19 cellular contexts compared by ENCODE assay signal in the genomic region with DNA sequence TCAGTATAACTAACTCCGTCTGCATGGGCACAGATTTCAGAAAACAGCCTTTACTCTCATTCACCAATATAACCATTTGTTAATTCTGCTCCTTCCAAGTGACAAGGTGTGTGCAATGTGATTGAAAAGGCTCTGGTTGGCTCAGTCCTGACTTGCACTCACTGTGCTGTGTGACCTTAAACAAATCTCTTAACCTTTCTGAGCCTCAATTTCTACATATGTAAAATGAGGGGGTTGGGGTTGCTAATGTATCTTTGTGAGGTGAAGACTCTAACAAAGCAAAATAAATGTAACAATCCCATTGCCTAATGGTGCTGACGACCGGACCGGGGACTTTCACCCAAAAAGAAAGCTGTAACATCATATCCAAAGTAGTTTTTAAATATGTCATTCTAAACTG.
A peak's percentile ranks its signal among the peaks of the same experiment; 100 is the strongest.
DNase-seq lines count a peak whose midpoint lies in the region; ATAC-seq, FAIRE-seq and TF ChIP-seq lines count a peak whose summit lies in the region.
"Had no signal": no experiment of that assay in that cellular context is flagged by ENCODE, and none has a peak within 500 bp of the region (broad histone marks: within the 10 kb centered on the region; RNA-seq: fewer than 3 reads in every experiment).

No MANE protein-coding gene starts in this region.

- H3K4me1 Mint-ChIP-seq in endodermal cell, result peaks cover 21% of the 10 kb centered on the region
- H3K4me1 Mint-ChIP-seq: CD4-positive, alpha-beta memory T cell had no signal

- no peak overlapping the region for H3K4me2 ChIP-seq in HepG2 (ENCODE audit: low read depth, low read length)
- H3K4me2 ChIP-seq: BLaER1 had no signal

- DNase-seq in HepG2 (ENCODE audit: low spot score), result no peak
- DNase-seq in right lobe of liver, result no peak
- no peak for DNase-seq in SJSA1 (ENCODE audit: low read depth in 1 of 2, low spot score in 2 of 2)
- DNase-seq in endodermal cell, result no peak
- no peak for DNase-seq in NCI-H146 (lab: John Stamatoyannopoulos, UW)
- DNase-seq in activated T-cell treated with anti-CD3 and anti-CD28 coated beads, Interleukin-2, amount 50 U/mL, for 48 hours, result no peak
- no peak for DNase-seq in NOMO-1 treated with DMSO at 0.1 percent for 48 hours (lab: John Stamatoyannopoulos, UW; ENCODE audit: unreplicated experiment)
- DNase-seq: 8988T; Calu3; CD4-positive, alpha-beta memory T cell; DMS79 treated with DMSO at 0.1 percent for 48 hours; GF-D8; HFFc6 had no signal

- no peak for TF ChIP-seq CTCF in HepG2 (CRISPR knock-in tag; IDR thresholded peaks at IDR 0.05)
- no peak for TF ChIP-seq CTCF in right lobe of liver (IDR thresholded peaks at IDR 0.05)
- no peak for TF ChIP-seq CTCF in endodermal cell (conservative IDR thresholded peaks at IDR 0.05)

- 24% methylated on average over 4 of the region's 4 CpGs for WGBS in HepG2 (ENCODE audit: low lambda C conversion rate)
- 75% methylated on average over 4 of the region's 4 CpGs for WGBS in right lobe of liver (ENCODE audit: insufficient coverage, low coverage, low lambda C conversion rate, missing lambda C conversion rate)
- WGBS in endodermal cell (ENCODE audit: insufficient coverage in 1 of 2, insufficient read length in 1 of 2), 2 experiments, result no CpG with 5 or more reads among the region's 4 CpGs

- FAIRE-seq in HepG2 (lab: Jason Lieb, UNC), result no peak
- FAIRE-seq: H54, HTR-8/SVneo had no signal

- POLR2A ChIA-PET in HepG2 (lab: Yijun Ruan, JAX), result no interaction called here

- H4K20me1 ChIP-seq in HepG2 (ENCODE audit: insufficient read depth, low read length), result no peaks in the 10 kb centered on the region
- H4K20me1 ChIP-seq: BLaER1 had no signal

- CTCF ChIA-PET in HepG2 (lab: Yijun Ruan, JAX; ENCODE audit: low intra/inter-chr PET ratio, low total read pairs), result no interaction called here

- intact Hi-C loops in HepG2 (cut with micrococcal nuclease; ENCODE audit: unreplicated experiment) (no loop called here), right lobe of liver (cut with DNase I) (no loop called here)

- ATAC-seq in HepG2 (no peak), right lobe of liver (no peak), HG03095 (IDR thresholded peaks at IDR 0.05; ENCODE audit: unreplicated experiment) (no peak)
- ATAC-seq: HCT116 had no signal

- H3K36me3 Mint-ChIP-seq in endodermal cell (ENCODE audit: low read depth), result peaks cover 4% of the 10 kb centered on the region
- H3K36me3 Mint-ChIP-seq: CD14-positive monocyte; CD4-positive, alpha-beta memory T cell had no signal

- H3K9me3 ChIP-seq in HepG2 (ENCODE audit: low read length) (no peaks in the 10 kb centered on the region), right lobe of liver (no peaks in the 10 kb centered on the region), SJSA1 (replicated peaks) (no peaks in the 10 kb centered on the region), endodermal cell (ENCODE audit: control insufficient read depth, low read length) (no peaks in the 10 kb centered on the region)
- H3K9me3 ChIP-seq: BLaER1 had no signal

- H3K9ac ChIP-seq in HepG2 (ENCODE audit: insufficient read depth, low read depth, low read length) (no peak overlapping the region), endodermal cell (ENCODE audit: extremely low read depth, low read length, poor library complexity, severe bottlenecking) (no peak overlapping the region)
- H3K9ac ChIP-seq: BLaER1 had no signal

- no peaks in the 10 kb centered on the region for H3K4me1 ChIP-seq in HepG2 (ENCODE audit: insufficient read depth, low read length)
- no peaks in the 10 kb centered on the region for H3K4me1 ChIP-seq in right lobe of liver
- peaks cover 15% of the 10 kb centered on the region for H3K4me1 ChIP-seq in SJSA1 (replicated peaks)
- H3K4me1 ChIP-seq in endodermal cell (ENCODE audit: control insufficient read depth, insufficient read depth, low read length), result no peaks in the 10 kb centered on the region
- H3K4me1 ChIP-seq: BLaER1 had no signal

- H3K9me3 Mint-ChIP-seq in endodermal cell, result no peaks in the 10 kb centered on the region
- H3K9me3 Mint-ChIP-seq: CD4-positive, alpha-beta memory T cell; HFFc6 had no signal

- no peaks in the 10 kb centered on the region for H3K27me3 ChIP-seq in HepG2 (ENCODE audit: control insufficient read depth in 1 of 2, insufficient read depth in 2 of 2, low read length in 2 of 2)
- no peaks in the 10 kb centered on the region for H3K27me3 ChIP-seq in right lobe of liver
- no peaks in the 10 kb centered on the region for H3K27me3 ChIP-seq in SJSA1 (replicated peaks)
- no peaks in the 10 kb centered on the region for H3K27me3 ChIP-seq in endodermal cell (ENCODE audit: control insufficient read depth, insufficient read depth, low read length, poor library complexity, severe bottlenecking)

- peak overlapping the region; percentile 41 for H3K27ac Mint-ChIP-seq in endodermal cell
- H3K27ac Mint-ChIP-seq: CD14-positive monocyte; CD4-positive, alpha-beta memory T cell; HFFc6 had no signal

- H3K27me3 Mint-ChIP-seq in endodermal cell (ENCODE audit: insufficient read depth), result no peaks in the 10 kb centered on the region
- H3K27me3 Mint-ChIP-seq: CD4-positive, alpha-beta memory T cell had no signal

- H3K36me3 ChIP-seq in HepG2 (replicated peaks in 1 of 2; ENCODE audit: control insufficient read depth in 1 of 2, insufficient read depth in 2 of 2, low read length in 2 of 2) (0 out of 5 replicates have a peak, but pooled peaks cover 0 to under 1% of the 10 kb centered on the region in 2 experiments), right lobe of liver (no peaks in the 10 kb centered on the region), SJSA1 (no peaks in the 10 kb centered on the region), endodermal cell (ENCODE audit: control insufficient read depth, insufficient read depth, low read length) (no peaks in the 10 kb centered on the region)
- H3K36me3 ChIP-seq: BLaER1 had no signal

- TF ChIP-seq EP300 in HepG2 (IDR thresholded peaks at IDR 0.05; ENCODE audit: low read depth in 2 of 2, low read length in 2 of 2) (no peak), HepG2 (CRISPR knock-in tag; IDR thresholded peaks at IDR 0.05; ENCODE audit: borderline replicate concordance) (no peak)

- H3K4me3 ChIP-seq in HepG2 (replicated peaks in 1 of 3; ENCODE audit: insufficient read depth in 1 of 3, low read depth in 2 of 3, low read length in 3 of 3) (no peak overlapping the region), right lobe of liver (no peak overlapping the region), SJSA1 (no peak overlapping the region), endodermal cell (ENCODE audit: low read length) (no peak overlapping the region)
- H3K4me3 ChIP-seq: BLaER1 had no signal

- TF ChIP-seq POLR2A in HepG2 (IDR thresholded peaks at IDR 0.05; ENCODE audit: insufficient read depth in 1 of 2, low read depth in 2 of 2, low read length in 2 of 2), result no peak
- TF ChIP-seq POLR2A in right lobe of liver (IDR thresholded peaks at IDR 0.05), result no peak

- no peak overlapping the region for H3K4me3 Mint-ChIP-seq in endodermal cell
- H3K4me3 Mint-ChIP-seq: CD14-positive monocyte; CD4-positive, alpha-beta memory T cell; HFFc6 had no signal

- no peak overlapping the region for H3K27ac ChIP-seq in HepG2 (ENCODE audit: extremely low read length, insufficient read depth, low read length)
- no peak overlapping the region for H3K27ac ChIP-seq in right lobe of liver
- H3K27ac ChIP-seq in SJSA1, result peak overlapping the region; percentile 47; the same call in 1 of the 2 replicates
- H3K27ac ChIP-seq in endodermal cell (ENCODE audit: low read depth, low read length), result no peak overlapping the region
- H3K27ac ChIP-seq: BLaER1 had no signal

- no peaks in the 10 kb centered on the region for H3K79me2 ChIP-seq in HepG2 (ENCODE audit: insufficient read depth, low read length)

- H2AFZ ChIP-seq in HepG2 (ENCODE audit: low read length), result no peak overlapping the region

- TF ChIP-seq RAD21 in HepG2 (CRISPR knock-in tag; IDR thresholded peaks at IDR 0.05), result no peak

- in situ Hi-C loops in HepG2 (cut with HindIII; ENCODE audit: extremely low pct_ligation_motif_present, low pct_unique_long_range_greater_than_20kb), result no loop called here

- BruUV-seq in HepG2 (replicated peaks; lab: Mats Ljungman, UMichigan), result TSS peak; percentile 25

TF ChIP-seq in HepG2, 621 proteins besides CTCF, POLR2A, EP300 and RAD21 (continues in another document):
- TF ChIP-seq, protein P1, sequence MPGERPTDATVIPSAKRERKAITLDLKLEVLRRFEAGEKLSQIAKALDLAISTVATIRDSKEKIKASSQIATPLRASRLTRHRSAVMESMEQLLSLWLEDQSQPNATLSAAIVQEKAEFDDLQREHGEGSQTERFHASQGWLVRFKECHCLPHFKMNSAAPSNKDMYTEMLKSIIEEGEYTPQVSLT (CRISPR knock-in tag; IDR thresholded peaks at IDR 0.05; ENCODE audit: borderline replicate concordance, low read depth), result no peak
- TF ChIP-seq NFE2 (CRISPR knock-in tag; IDR thresholded peaks at IDR 0.05) (no peak), PHF21A (CRISPR knock-in tag; IDR thresholded peaks at IDR 0.05) (no peak), ZNF296 (CRISPR knock-in tag; conservative IDR thresholded peaks at IDR 0.05) (no peak)
- TF ChIP-seq, protein P2, sequence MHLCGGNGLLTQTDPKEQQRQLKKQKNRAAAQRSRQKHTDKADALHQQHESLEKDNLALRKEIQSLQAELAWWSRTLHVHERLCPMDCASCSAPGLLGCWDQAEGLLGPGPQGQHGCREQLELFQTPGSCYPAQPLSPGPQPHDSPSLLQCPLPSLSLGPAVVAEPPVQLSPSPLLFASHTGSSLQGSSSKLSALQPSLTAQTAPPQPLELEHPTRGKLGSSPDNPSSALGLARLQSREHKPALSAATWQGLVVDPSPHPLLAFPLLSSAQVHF (CRISPR knock-in tag; IDR thresholded peaks at IDR 0.05), result no peak
- TF ChIP-seq, protein P3, sequence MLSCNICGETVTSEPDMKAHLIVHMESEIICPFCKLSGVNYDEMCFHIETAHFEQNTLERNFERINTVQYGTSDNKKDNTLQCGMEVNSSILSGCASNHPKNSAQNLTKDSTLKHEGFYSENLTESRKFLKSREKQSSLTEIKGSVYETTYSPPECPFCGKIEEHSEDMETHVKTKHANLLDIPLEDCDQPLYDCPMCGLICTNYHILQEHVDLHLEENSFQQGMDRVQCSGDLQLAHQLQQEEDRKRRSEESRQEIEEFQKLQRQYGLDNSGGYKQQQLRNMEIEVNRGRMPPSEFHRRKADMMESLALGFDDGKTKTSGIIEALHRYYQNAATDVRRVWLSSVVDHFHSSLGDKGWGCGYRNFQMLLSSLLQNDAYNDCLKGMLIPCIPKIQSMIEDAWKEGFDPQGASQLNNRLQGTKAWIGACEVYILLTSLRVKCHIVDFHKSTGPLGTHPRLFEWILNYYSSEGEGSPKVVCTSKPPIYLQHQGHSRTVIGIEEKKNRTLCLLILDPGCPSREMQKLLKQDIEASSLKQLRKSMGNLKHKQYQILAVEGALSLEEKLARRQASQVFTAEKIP (CRISPR knock-in tag; IDR thresholded peaks at IDR 0.05; ENCODE audit: borderline replicate concordance), result no peak
